1 cellular context compared by ENCODE assay signal in the genomic region with DNA sequence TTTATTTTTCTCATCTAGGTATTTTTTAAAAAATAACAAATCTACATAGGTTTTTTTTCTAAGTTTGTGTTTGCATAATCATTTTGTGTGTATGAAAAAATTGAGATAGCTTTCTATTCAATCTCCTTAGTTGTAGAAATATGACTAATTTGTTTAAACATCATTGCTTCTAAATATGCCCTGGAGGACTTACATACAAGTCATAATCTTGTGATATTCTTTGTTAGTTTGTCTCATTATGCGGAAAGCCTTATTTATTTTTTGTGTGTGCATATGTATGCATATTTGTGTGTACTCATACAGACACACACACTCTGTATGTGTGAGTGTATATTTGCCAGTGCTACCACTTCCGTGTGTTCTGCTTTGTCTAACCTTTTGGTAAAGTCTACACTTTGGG.
TF ChIP-seq lines count a peak whose summit lies in the region.

No MANE protein-coding gene starts in this region.

TF ChIP-seq in GM23338, 12 proteins besides CTCF, POLR2A, EP300 and RAD21 (continued from another document):
- TF ChIP-seq, protein P1, sequence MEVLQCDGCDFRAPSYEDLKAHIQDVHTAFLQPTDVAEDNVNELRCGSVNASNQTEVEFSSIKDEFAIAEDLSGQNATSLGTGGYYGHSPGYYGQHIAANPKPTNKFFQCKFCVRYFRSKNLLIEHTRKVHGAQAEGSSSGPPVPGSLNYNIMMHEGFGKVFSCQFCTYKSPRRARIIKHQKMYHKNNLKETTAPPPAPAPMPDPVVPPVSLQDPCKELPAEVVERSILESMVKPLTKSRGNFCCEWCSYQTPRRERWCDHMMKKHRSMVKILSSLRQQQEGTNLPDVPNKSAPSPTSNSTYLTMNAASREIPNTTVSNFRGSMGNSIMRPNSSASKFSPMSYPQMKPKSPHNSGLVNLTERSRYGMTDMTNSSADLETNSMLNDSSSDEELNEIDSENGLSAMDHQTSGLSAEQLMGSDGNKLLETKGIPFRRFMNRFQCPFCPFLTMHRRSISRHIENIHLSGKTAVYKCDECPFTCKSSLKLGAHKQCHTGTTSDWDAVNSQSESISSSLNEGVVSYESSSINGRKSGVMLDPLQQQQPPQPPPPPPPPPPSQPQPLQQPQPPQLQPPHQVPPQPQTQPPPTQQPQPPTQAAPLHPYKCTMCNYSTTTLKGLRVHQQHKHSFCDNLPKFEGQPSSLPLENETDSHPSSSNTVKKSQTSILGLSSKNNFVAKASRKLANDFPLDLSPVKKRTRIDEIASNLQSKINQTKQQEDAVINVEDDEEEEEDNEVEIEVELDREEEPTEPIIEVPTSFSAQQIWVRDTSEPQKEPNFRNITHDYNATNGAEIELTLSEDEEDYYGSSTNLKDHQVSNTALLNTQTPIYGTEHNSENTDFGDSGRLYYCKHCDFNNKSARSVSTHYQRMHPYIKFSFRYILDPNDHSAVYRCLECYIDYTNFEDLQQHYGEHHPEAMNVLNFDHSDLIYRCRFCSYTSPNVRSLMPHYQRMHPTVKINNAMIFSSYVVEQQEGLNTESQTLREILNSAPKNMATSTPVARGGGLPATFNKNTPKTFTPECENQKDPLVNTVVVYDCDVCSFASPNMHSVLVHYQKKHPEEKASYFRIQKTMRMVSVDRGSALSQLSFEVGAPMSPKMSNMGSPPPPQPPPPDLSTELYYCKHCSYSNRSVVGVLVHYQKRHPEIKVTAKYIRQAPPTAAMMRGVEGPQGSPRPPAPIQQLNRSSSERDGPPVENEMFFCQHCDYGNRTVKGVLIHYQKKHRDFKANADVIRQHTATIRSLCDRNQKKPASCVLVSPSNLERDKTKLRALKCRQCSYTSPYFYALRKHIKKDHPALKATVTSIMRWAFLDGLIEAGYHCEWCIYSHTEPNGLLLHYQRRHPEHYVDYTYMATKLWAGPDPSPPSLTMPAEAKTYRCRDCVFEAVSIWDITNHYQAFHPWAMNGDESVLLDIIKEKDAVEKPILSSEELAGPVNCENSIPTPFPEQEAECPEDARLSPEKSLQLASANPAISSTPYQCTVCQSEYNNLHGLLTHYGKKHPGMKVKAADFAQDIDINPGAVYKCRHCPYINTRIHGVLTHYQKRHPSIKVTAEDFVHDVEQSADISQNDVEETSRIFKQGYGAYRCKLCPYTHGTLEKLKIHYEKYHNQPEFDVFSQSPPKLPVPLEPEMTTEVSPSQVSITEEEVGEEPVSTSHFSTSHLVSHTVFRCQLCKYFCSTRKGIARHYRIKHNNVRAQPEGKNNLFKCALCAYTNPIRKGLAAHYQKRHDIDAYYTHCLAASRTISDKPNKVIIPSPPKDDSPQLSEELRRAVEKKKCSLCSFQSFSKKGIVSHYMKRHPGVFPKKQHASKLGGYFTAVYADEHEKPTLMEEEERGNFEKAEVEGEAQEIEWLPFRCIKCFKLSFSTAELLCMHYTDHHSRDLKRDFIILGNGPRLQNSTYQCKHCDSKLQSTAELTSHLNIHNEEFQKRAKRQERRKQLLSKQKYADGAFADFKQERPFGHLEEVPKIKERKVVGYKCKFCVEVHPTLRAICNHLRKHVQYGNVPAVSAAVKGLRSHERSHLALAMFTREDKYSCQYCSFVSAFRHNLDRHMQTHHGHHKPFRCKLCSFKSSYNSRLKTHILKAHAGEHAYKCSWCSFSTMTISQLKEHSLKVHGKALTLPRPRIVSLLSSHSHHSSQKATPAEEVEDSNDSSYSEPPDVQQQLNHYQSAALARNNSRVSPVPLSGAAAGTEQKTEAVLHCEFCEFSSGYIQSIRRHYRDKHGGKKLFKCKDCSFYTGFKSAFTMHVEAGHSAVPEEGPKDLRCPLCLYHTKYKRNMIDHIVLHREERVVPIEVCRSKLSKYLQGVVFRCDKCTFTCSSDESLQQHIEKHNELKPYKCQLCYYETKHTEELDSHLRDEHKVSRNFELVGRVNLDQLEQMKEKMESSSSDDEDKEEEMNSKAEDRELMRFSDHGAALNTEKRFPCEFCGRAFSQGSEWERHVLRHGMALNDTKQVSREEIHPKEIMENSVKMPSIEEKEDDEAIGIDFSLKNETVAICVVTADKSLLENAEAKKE (CRISPR knock-in tag; IDR thresholded peaks at IDR 0.05) = no peak
TF ChIP-seq in GM23338: peak in this region for 0.
